Comparison of ENCODE assay signal across 9 cellular contexts in the genomic region with DNA sequence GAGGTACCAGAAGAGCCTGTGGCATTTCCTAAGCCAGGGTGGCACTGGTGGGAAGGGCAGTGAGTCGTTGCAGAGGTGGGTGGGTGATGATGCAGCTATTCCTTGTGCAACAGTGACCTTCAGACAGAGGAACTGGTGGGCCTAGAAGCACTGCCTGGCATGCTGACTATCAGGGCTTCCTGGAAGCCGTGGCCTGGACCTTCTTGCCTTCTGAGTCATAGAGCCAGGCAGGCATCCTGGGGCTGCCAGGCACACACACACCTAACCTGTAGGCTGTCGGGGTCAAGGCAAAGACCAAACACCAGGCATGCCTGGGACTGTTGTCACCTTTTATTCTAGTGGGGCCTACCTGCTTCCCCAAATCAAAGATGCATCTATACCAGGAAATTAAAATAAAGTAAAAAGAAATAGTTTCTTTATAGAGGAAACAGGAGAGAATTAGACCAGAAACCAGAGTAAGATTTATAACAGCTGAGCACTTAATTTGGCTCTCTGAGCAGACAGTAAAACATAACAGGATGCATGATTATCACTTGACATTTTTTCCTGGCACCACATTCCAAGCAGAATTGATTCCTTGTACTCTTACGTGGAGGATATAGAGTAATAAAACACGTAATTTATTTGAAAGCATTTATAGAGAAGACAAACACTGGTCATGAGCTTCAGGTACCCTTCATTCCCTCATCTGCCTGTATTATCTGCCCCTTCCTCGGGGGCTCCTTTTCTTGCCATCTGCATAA. TPM values are rescaled to one million over a fixed set of nuclear protein-coding genes. Genes with fewer than 3 reads are reported as not detected.
DNase-seq lines count a peak whose midpoint lies in the region; ATAC-seq lines count a peak whose summit lies in the region.
"Had no signal": no experiment of that assay in that cellular context is flagged by ENCODE, and none has a peak within 500 bp of the region (broad histone marks: within the 10 kb centered on the region; RNA-seq: fewer than 3 reads in every experiment).

No MANE protein-coding gene starts in this region.

- intact Hi-C loops in Right ventricle myocardium superior (cut with DNase I): no loop called here

- peak; percentile 27 for DNase-seq in ACHN
- peak; percentile 41 for DNase-seq in MV-4-11 (lab: John Stamatoyannopoulos, UW)
- DNase-seq in NCI-H2227 (lab: John Stamatoyannopoulos, UW; ENCODE audit: unreplicated experiment): no peak
- no peak for DNase-seq in Right ventricle myocardium superior
- DNase-seq: DMS79 treated with DMSO at 0.1 percent for 48 hours had no signal

- in situ Hi-C loops in ACHN (cut with HindIII; ENCODE audit: low pct_ligation_motif_present, low pct_unique_long_range_greater_than_20kb, low sequenced_read_pairs): no loop called here

- ATAC-seq in GM21367 (IDR thresholded peaks at IDR 0.05; ENCODE audit: unreplicated experiment) (no peak), HG03469 (IDR thresholded peaks at IDR 0.05; ENCODE audit: unreplicated experiment) (no peak), Right ventricle myocardium superior (ENCODE audit: poor library complexity) (no peak)

- H3K36me3 ChIP-seq in mucosa of rectum (ENCODE audit: control insufficient read depth in 2 of 2, insufficient read depth in 2 of 2, low read length in 2 of 2): peaks cover 79 to 85% of the 10 kb centered on the region in 2 donors

- H3K27ac ChIP-seq in adipose tissue (ENCODE audit: low read depth, low read length) (peak overlapping the region; percentile 54), mucosa of rectum (ENCODE audit: low read depth in 2 of 2, low read length in 2 of 2) (peak overlapping the region; percentile 38 to 69)

- WGBS in adipose tissue, 3 donors: 67 to 72% (median 69%) methylated on average over 6 of the region's 6 CpGs

- peaks cover 23 to 33% of the 10 kb centered on the region in 2 donors for H3K4me1 ChIP-seq in mucosa of rectum (ENCODE audit: control insufficient read depth in 2 of 2, insufficient read depth in 2 of 2, low read length in 2 of 2)

- H3K9ac ChIP-seq in mucosa of rectum (ENCODE audit: low read depth in 1 of 2, low read length in 2 of 2): peak overlapping the region in 1 of 2 donors; percentile 2

- no peak overlapping the region for H3K4me3 ChIP-seq in mucosa of rectum (ENCODE audit: low read length in 2 of 2)

- no peaks in the 10 kb centered on the region for H3K9me3 ChIP-seq in mucosa of rectum (ENCODE audit: control insufficient read depth in 2 of 2, low read length in 2 of 2)

- no peaks in the 10 kb centered on the region for H3K27me3 ChIP-seq in mucosa of rectum (ENCODE audit: control insufficient read depth in 2 of 2, insufficient read depth in 2 of 2, low read length in 2 of 2)

RNA-seq across cellular contexts. Expression of a gene that starts 25.1 kb away (rescaled TPM):
- 10 to 100 TPM; 44.3 to 48.5 (median 45.6) TPM for polyA plus RNA-seq in adipose tissue
- 33.4 TPM for total RNA-seq in Right ventricle myocardium superior

RNA-seq across cellular contexts. Expression of a gene that starts 37.4 kb away (rescaled TPM):
- polyA plus RNA-seq in adipose tissue: 1 to 10 TPM; 1.2 to 5.6 (median 2.6) TPM
- 4.9 TPM for total RNA-seq in Right ventricle myocardium superior

Comparison
In these comparisons a context has a peak if more than half of its experiments do, and no peak if none do; other contexts are left out.
1. DNase-seq: peak in ACHN (single experiment) and MV-4-11 (single experiment); none in NCI-H2227 (single experiment) and Right ventricle myocardium superior (single experiment).